Comparison of ENCODE assay signal across 21 cellular contexts in genomic region chr9:86122309-86122708, GRCh38. TPM values are rescaled to one million over a fixed set of nuclear protein-coding genes. Genes with fewer than 3 reads are reported as not detected.
A peak's percentile ranks its signal among the peaks of the same experiment; 100 is the strongest.
DNase-seq lines count a peak whose midpoint lies in the region; ATAC-seq, FAIRE-seq and TF ChIP-seq lines count a peak whose summit lies in the region.
"Had no signal": no experiment of that assay in that cellular context is flagged by ENCODE, and none has a peak within 500 bp of the region (broad histone marks: within the 10 kb centered on the region; RNA-seq: fewer than 3 reads in every experiment).

No MANE protein-coding gene starts in this region.

- no peak for FAIRE-seq in A549 (lab: Jason Lieb, UNC)

- no peaks in the 10 kb centered on the region for H3F3A ChIP-seq in GM23338 (replicated peaks; ENCODE audit: low read depth)

- H3K27me3 ChIP-seq in GM23338 (ENCODE audit: insufficient read depth) = peaks cover 16% of the 10 kb centered on the region; the same call in 1 of the 2 replicates

- no peak for TF ChIP-seq POLR2A in A549 (IDR thresholded peaks at IDR 0.05; ENCODE audit: low read length)

- POLR2A ChIA-PET in A549 (lab: Yijun Ruan, JAX) = no interaction called here

- no peaks in the 10 kb centered on the region for H3K36me3 Mint-ChIP-seq in GM23338 (ENCODE audit: low read depth)
- H3K36me3 Mint-ChIP-seq: activated CD4-positive, alpha-beta memory T cell treated with anti-CD3 and anti-CD28 coated beads for 36 hours; activated naive CD8-positive, alpha-beta T cell had no signal

- no peaks in the 10 kb centered on the region for H3K79me2 ChIP-seq in GM23338 (replicated peaks; ENCODE audit: insufficient read depth)

- H3K4me3 Mint-ChIP-seq in GM23338 = no peak overlapping the region
- H3K4me3 Mint-ChIP-seq: activated CD4-positive, alpha-beta memory T cell treated with anti-CD3 and anti-CD28 coated beads for 36 hours; activated naive CD8-positive, alpha-beta T cell had no signal

- H3K9me3 ChIP-seq in A549 = no peaks in the 10 kb centered on the region
- H3K9me3 ChIP-seq: mucosa of descending colon, thoracic aorta had no signal

- no peak for TF ChIP-seq CTCF in A549 (IDR thresholded peaks at IDR 0.05)
- peak in 1 of 2 experiments; percentile 36; a peak in 3 of 4 replicates for TF ChIP-seq CTCF in GM23338 (conservative IDR thresholded peaks at IDR 0.05; ENCODE audit: low read depth in 2 of 2)
- TF ChIP-seq CTCF in fibroblast of pulmonary artery (IDR thresholded peaks at IDR 0.05; ENCODE audit: low read length, missing control alignments) = peak; percentile 5

- H3K4me2 ChIP-seq in A549 = no peak overlapping the region
- H3K4me2 ChIP-seq in GM23338 = no peak overlapping the region; the same call in 1 of the 2 replicates
- H3K4me2 ChIP-seq: PC-9 had no signal

- DNase-seq in A549 (ENCODE audit: low read depth in 1 of 2, low spot score in 1 of 2) (peak; percentile 31 to 39), GM23338 (ENCODE audit: low spot score) (peak; percentile 52), RKO (ENCODE audit: low spot score) (peak; percentile 33), fibroblast of pulmonary artery (ENCODE audit: low read depth) (no peak), nucleus accumbens (lab: John Stamatoyannopoulos, UW) (no peak), SIG-M5 treated with dmso at 0.1 percent for 504 hours (lab: John Stamatoyannopoulos, UW; ENCODE audit: unreplicated experiment) (no peak), NCI-H128 (lab: John Stamatoyannopoulos, UW; ENCODE audit: unreplicated experiment) (no peak)
- DNase-seq: activated CD4-positive, alpha-beta memory T cell treated with anti-CD3 and anti-CD28 coated beads for 36 hours; activated T-cell treated with anti-CD3 and anti-CD28 coated beads, Interleukin-2, amount 50 U/mL, for 48 hours; hypothalamus; KG1; left colon; mucosa of descending colon; NCI-H1105 treated with DMSO at 0.1 percent for 48 hours; NCI-H510A; stimulated activated CD4-positive, alpha-beta T cell treated with anti-CD3 and anti-CD28 coated beads, Interleukin-4, amount 100 ng/mL, for 1 hour; stimulated activated CD8-positive, alpha-beta memory T cell treated with anti-CD3 and anti-CD28 coated beads, Interleukin-4, amount 100 ng/mL, for 48 hours had no signal

- no peak for TF ChIP-seq EP300 in A549 (IDR thresholded peaks at IDR 0.05)

- H3K36me3 ChIP-seq in GM23338 (ENCODE audit: insufficient read depth) = no peaks in the 10 kb centered on the region
- H3K36me3 ChIP-seq: thoracic aorta had no signal

- H3K4me3 ChIP-seq in A549 = no peak overlapping the region
- H3K4me3 ChIP-seq in GM23338 = no peak overlapping the region
- H3K4me3 ChIP-seq in fibroblast of pulmonary artery (replicated peaks; ENCODE audit: low read depth, low read length) = no peak overlapping the region
- H3K4me3 ChIP-seq: mucosa of descending colon, PC-9, thoracic aorta had no signal

- H3K9me3 Mint-ChIP-seq in GM23338 = no peaks in the 10 kb centered on the region
- H3K9me3 Mint-ChIP-seq: activated CD4-positive, alpha-beta memory T cell treated with anti-CD3 and anti-CD28 coated beads for 36 hours had no signal

- CTCF ChIA-PET in A549 (lab: Yijun Ruan, JAX) = interaction anchor here (0.6 to 1.6 kb wide), 3 partner anchors 10 to 173 kb away, joined by 3 to 5 read pairs (median 3); no protein-coding TSS in a partner anchor

- H3K27ac ChIP-seq in A549 (no peak overlapping the region), GM23338 (ENCODE audit: low read depth) (no peak overlapping the region)
- H3K27ac ChIP-seq: PC-9, thoracic aorta had no signal

- H4K20me1 ChIP-seq in GM23338 (replicated peaks; ENCODE audit: insufficient read depth) = no peaks in the 10 kb centered on the region

- H3K27me3 Mint-ChIP-seq in GM23338 (ENCODE audit: insufficient read depth, low read depth, poor library complexity) = peaks cover 10% of the 10 kb centered on the region
- H3K27me3 Mint-ChIP-seq: activated naive CD8-positive, alpha-beta T cell had no signal

- no peak overlapping the region for H3K27ac Mint-ChIP-seq in GM23338
- H3K27ac Mint-ChIP-seq: activated CD4-positive, alpha-beta memory T cell treated with anti-CD3 and anti-CD28 coated beads for 36 hours; activated naive CD8-positive, alpha-beta T cell had no signal

- ATAC-seq in A549 (peak in 1 of 2 experiments; percentile 58; a peak in 2 of 6 replicates), GM23338 (peak; percentile 61), HG02798 (IDR thresholded peaks at IDR 0.05; ENCODE audit: poor library complexity, unreplicated experiment) (no peak)
- ATAC-seq: left colon, mucosa of descending colon had no signal

- H3K4me1 ChIP-seq in A549 = peaks cover 11% of the 10 kb centered on the region
- H3K4me1 ChIP-seq in GM23338 (ENCODE audit: insufficient read depth) = peaks cover 13% of the 10 kb centered on the region

- no peak overlapping the region; the same call in none of the 2 replicates for H2AFZ ChIP-seq in GM23338
- H2AFZ ChIP-seq: PC-9 had no signal

- WGBS in A549 (ENCODE audit: missing lambda C conversion rate) = 100% methylated on average over 2 of the region's 2 CpGs

- no peak; a peak in 1 of 5 replicates for TF ChIP-seq RAD21 in A549 (conservative IDR thresholded peaks at IDR 0.05 in 1 of 2, IDR thresholded peaks at IDR 0.05 in 1 of 2)

- peaks cover 23% of the 10 kb centered on the region for H3K4me1 Mint-ChIP-seq in GM23338

- 0 out of 2 replicates have a peak, but pooled peaks cover 2% of the 10 kb centered on the region for H3K9me2 ChIP-seq in GM23338 (ENCODE audit: insufficient read depth)

TF ChIP-seq in A549, 52 proteins besides CTCF, POLR2A, EP300 and RAD21 (continues in another document):
- no peak for TF ChIP-seq GATA3 (IDR thresholded peaks at IDR 0.05; ENCODE audit: borderline replicate concordance)
- no peak for TF ChIP-seq HOXB5 (CRISPR knock-in tag; IDR thresholded peaks at IDR 0.05)
- TF ChIP-seq REST (IDR thresholded peaks at IDR 0.05) = no peak
- TF ChIP-seq NR3C1 (IDR thresholded peaks at IDR 0.05) = no peak
- TF ChIP-seq BHLHE40 (IDR thresholded peaks at IDR 0.05; ENCODE audit: low read depth, low read length) = no peak

TF ChIP-seq in GM23338, 12 proteins besides CTCF, POLR2A, EP300 and RAD21 (continues in another document):
- no peak for TF ChIP-seq ZNF331 (CRISPR knock-in tag; IDR thresholded peaks at IDR 0.05; ENCODE audit: low read depth)

RNA-seq across cellular contexts. Expression of gene GOLM1, which starts 23.0 kb away (rescaled TPM):
- 126 and 145 TPM in 2 replicates for polyA plus RNA-seq in A549 (2011; rRNA removed)
- polyA plus RNA-seq in A549 (2012; cell fraction: cytosol; rRNA removed) = 53.8 and 57.3 TPM in 2 replicates
- polyA plus RNA-seq in A549 (2012; cell fraction: nucleus; rRNA removed) = 31.9 and 43.5 TPM in 2 replicates
- polyA plus RNA-seq in A549 (2017; fragmentation: RNase III; extraction: RNeasy Plus Mini Kit Qiagen cat#74134 plus additional on column Dnase treatment) = 125 to 160 TPM (median 136 TPM) in 3 replicates
- 65.3 and 72.1 TPM in 2 replicates for polyA minus RNA-seq in A549 (2011; rRNA and poly(A)+ RNA removed)
- 82.1 and 92.4 TPM in 2 replicates for total RNA-seq in GM23338 (2014; rRNA removed; shearing (Covaris generic))
- 50.3 and 58.3 TPM in 2 replicates for polyA plus RNA-seq in GM23338 (2016; fragmentation: Nextera tagmentation; extraction: Ambion mirVana)

Comparison
In these comparisons a context has a peak if more than half of its experiments do, and no peak if none do; other contexts are left out.
1. DNase-seq: peak in A549 (2 of 2), GM23338 (single experiment) and RKO (single experiment); none in fibroblast of pulmonary artery (single experiment), nucleus accumbens (0 of 56), SIG-M5 treated with dmso at 0.1 percent for 504 hours (single experiment) and NCI-H128 (single experiment).